14 cellular contexts compared by ENCODE assay signal in genomic region chr4:147863808-147864472, GRCh38.
A peak's percentile ranks its signal among the peaks of the same experiment; 100 is the strongest.
DNase-seq lines count a peak whose midpoint lies in the region; ATAC-seq and TF ChIP-seq lines count a peak whose summit lies in the region.
"Had no signal": no experiment of that assay in that cellular context is flagged by ENCODE, and none has a peak within 500 bp of the region (broad histone marks: within the 10 kb centered on the region; RNA-seq: fewer than 3 reads in every experiment).

No MANE protein-coding gene starts in this region.

- TF ChIP-seq CTCF in chondrocyte (IDR thresholded peaks at IDR 0.05) = no peak
- no peak for TF ChIP-seq CTCF in MCF 10A (IDR thresholded peaks at IDR 0.05; ENCODE audit: unreplicated experiment)

- H3K4me2 ChIP-seq in skeletal muscle satellite cell (ENCODE audit: low read length) = peak overlapping the region; percentile 40
- H3K4me2 ChIP-seq: smooth muscle cell had no signal

- intact Hi-C loops in left cardiac atrium (cut with DNase I) = no loop called here
- intact Hi-C loops in MCF 10A (cut with micrococcal nuclease) = no loop called here

- no peak overlapping the region for H3K4me3 Mint-ChIP-seq in chondrocyte (ENCODE audit: unreplicated experiment)
- no peak overlapping the region for H3K4me3 Mint-ChIP-seq in MCF 10A (ENCODE audit: unreplicated experiment)
- H3K4me3 Mint-ChIP-seq: activated CD4-positive, alpha-beta memory T cell treated with anti-CD3 and anti-CD28 coated beads, Interleukin-2, amount 10 ng/mL, durations not matched to agents 7 days and 5 days; CD8-positive, alpha-beta T cell had no signal

- H3K4me1 Mint-ChIP-seq in chondrocyte (ENCODE audit: low read depth) (peaks cover 70% of the 10 kb centered on the region), MCF 10A (ENCODE audit: insufficient read depth, unreplicated experiment) (no peaks in the 10 kb centered on the region)

- DNase-seq in EL (peak; percentile 8), chondrocyte (ENCODE audit: low spot score) (no peak), left cardiac atrium (no peak), MCF 10A (ENCODE audit: unreplicated experiment) (no peak), NCI-H2107 (lab: John Stamatoyannopoulos, UW) (no peak), NCI-H2171 (lab: John Stamatoyannopoulos, UW) (no peak)
- DNase-seq: activated CD4-positive, alpha-beta memory T cell treated with anti-CD3 and anti-CD28 coated beads, Interleukin-2, amount 10 ng/mL, durations not matched to agents 7 days and 5 days; CD8-positive, alpha-beta T cell; stimulated activated naive CD4-positive, alpha-beta T cell had no signal

- H3K4me3 ChIP-seq in skeletal muscle satellite cell (ENCODE audit: low read length) = no peak overlapping the region
- H3K4me3 ChIP-seq: K562, SK-N-MC, smooth muscle cell had no signal

- peaks cover 36% of the 10 kb centered on the region for H3K4me1 ChIP-seq in skeletal muscle satellite cell (ENCODE audit: control insufficient read depth, insufficient read depth, low read length)

- H3K27me3 Mint-ChIP-seq in chondrocyte (ENCODE audit: low read depth) (no peaks in the 10 kb centered on the region), MCF 10A (ENCODE audit: insufficient read depth, unreplicated experiment) (no peaks in the 10 kb centered on the region)
- H3K27me3 Mint-ChIP-seq: activated CD4-positive, alpha-beta memory T cell treated with anti-CD3 and anti-CD28 coated beads, Interleukin-2, amount 10 ng/mL, durations not matched to agents 7 days and 5 days had no signal

- peaks cover 22% of the 10 kb centered on the region for H3K36me3 Mint-ChIP-seq in chondrocyte (ENCODE audit: low read depth)
- H3K36me3 Mint-ChIP-seq in MCF 10A (ENCODE audit: insufficient read depth, unreplicated experiment) = peaks cover 59% of the 10 kb centered on the region
- H3K36me3 Mint-ChIP-seq: CD8-positive, alpha-beta T cell had no signal

- CTCF ChIA-PET in MCF 10A (lab: Yijun Ruan, JAX) = interaction anchor here (0.5 to 7.7 kb wide), 11 partner anchors 14 to 289 kb away, joined by 3 to 247 read pairs (median 7); partner anchors contain the start of gene ARHGAP10

- H3K27ac Mint-ChIP-seq in chondrocyte (ENCODE audit: unreplicated experiment) = peak overlapping the region; percentile 78
- no peak overlapping the region for H3K27ac Mint-ChIP-seq in MCF 10A (ENCODE audit: low read depth, unreplicated experiment)
- H3K27ac Mint-ChIP-seq: activated CD4-positive, alpha-beta memory T cell treated with anti-CD3 and anti-CD28 coated beads, Interleukin-2, amount 10 ng/mL, durations not matched to agents 7 days and 5 days; CD8-positive, alpha-beta T cell had no signal

- peaks cover 17% of the 10 kb centered on the region for H3K36me3 ChIP-seq in skeletal muscle satellite cell (ENCODE audit: insufficient read depth, low read length)

- POLR2A ChIA-PET in MCF 10A (lab: Yijun Ruan, JAX) = interaction anchor here (0.5 to 1.3 kb wide), 3 partner anchors 31 to 180 kb away, joined by 3 to 6 read pairs (median 3); partner anchors contain the start of gene PRMT9

- no peaks in the 10 kb centered on the region for H3K27me3 ChIP-seq in skeletal muscle satellite cell (ENCODE audit: control insufficient read depth, insufficient read depth, low read length)

- H3K9me3 ChIP-seq in skeletal muscle satellite cell (replicated peaks; ENCODE audit: low read length) = no peaks in the 10 kb centered on the region

- ATAC-seq in left cardiac atrium (peak; percentile 13 to 23), GM18511 (IDR thresholded peaks at IDR 0.05; ENCODE audit: unreplicated experiment) (no peak)
- ATAC-seq: CD8-positive, alpha-beta T cell; K562 had no signal

- H3K9ac ChIP-seq in skeletal muscle satellite cell (ENCODE audit: low read depth, low read length) = no peak overlapping the region

- H3K9me3 Mint-ChIP-seq in chondrocyte (ENCODE audit: low read depth) (no peaks in the 10 kb centered on the region), MCF 10A (ENCODE audit: unreplicated experiment) (no peaks in the 10 kb centered on the region)
- H3K9me3 Mint-ChIP-seq: activated CD4-positive, alpha-beta memory T cell treated with anti-CD3 and anti-CD28 coated beads, Interleukin-2, amount 10 ng/mL, durations not matched to agents 7 days and 5 days; CD8-positive, alpha-beta T cell had no signal

- no TSS peak for BruUV-seq in MCF 10A (replicated peaks; lab: Mats Ljungman, UMichigan)
